Comparison of ENCODE assay signal across 24 cellular contexts in genomic region chr19:49061445-49061844, GRCh38. TPM values are rescaled to one million over a fixed set of nuclear protein-coding genes. Genes with fewer than 3 reads are reported as not detected.
"Had no signal": no experiment of that assay in that cellular context is flagged by ENCODE, and none has a peak within 500 bp of the region (broad histone marks: within the 10 kb centered on the region; RNA-seq: fewer than 3 reads in every experiment).

No MANE protein-coding gene starts in this region.

- H3K36me3 Mint-ChIP-seq: activated naive CD4-positive, alpha-beta T cell treated with anti-CD3 and anti-CD28 coated beads, Interleukin-2, amount 50 U/mL, for 24 hours had no signal

- H3K4me3 Mint-ChIP-seq: activated naive CD4-positive, alpha-beta T cell treated with anti-CD3 and anti-CD28 coated beads, Interleukin-2, amount 50 U/mL, for 24 hours; activated T-cell treated with anti-CD3 and anti-CD28 coated beads, Interleukin-2, amount 50 U/mL, for 4 hours; T-cell had no signal

- H3K4me3 ChIP-seq: body of pancreas, right atrium auricular region, suprapubic skin had no signal

- FAIRE-seq: colon, endometrium had no signal

- H3K36me3 ChIP-seq: neutrophil, right atrium auricular region, suprapubic skin had no signal

- H3K27ac Mint-ChIP-seq: activated naive CD4-positive, alpha-beta T cell treated with anti-CD3 and anti-CD28 coated beads, Interleukin-2, amount 50 U/mL, for 24 hours; T-cell had no signal

- H3K27me3 ChIP-seq: right atrium auricular region had no signal

- DNase-seq: activated CD4-positive, alpha-beta T cell treated with anti-CD3 and anti-CD28 coated beads for 1 hour; activated CD4-positive, alpha-beta T cell treated with anti-CD3 and anti-CD28 coated beads, Interleukin-2, amount 50 U/mL, for 4 hours; activated effector memory CD4-positive, alpha-beta T cell treated with anti-CD3 and anti-CD28 coated beads, Interleukin-2, amount 50 U/mL, for 16 hours; activated T-cell treated with anti-CD3 and anti-CD28 coated beads, Interleukin-2, amount 50 U/mL, for 4 hours; amniotic stem cell; body of pancreas; caudate nucleus; islet precursor cell; naive B cell; stimulated activated CD4-positive, alpha-beta T cell treated with anti-CD3 and anti-CD28 coated beads, Interleukin-2, amount 100 ng/mL, for 48 hours; stimulated activated naive CD4-positive, alpha-beta T cell treated with Interleukin-2 at 50 U/mL for 16 hours; T-cell; T-helper 9 cell; trophoblast cell had no signal

- H3K27ac ChIP-seq: body of pancreas, neutrophil, right atrium auricular region, suprapubic skin had no signal

- ATAC-seq: activated T-cell treated with anti-CD3 and anti-CD28 coated beads, Interleukin-2, amount 50 U/mL, for 4 hours; body of pancreas; esophagus mucosa; left lobe of liver; T-cell had no signal

- H3K9me3 ChIP-seq: body of pancreas, neutrophil, right atrium auricular region, suprapubic skin had no signal

- H3K9me3 Mint-ChIP-seq: activated naive CD4-positive, alpha-beta T cell treated with anti-CD3 and anti-CD28 coated beads, Interleukin-2, amount 50 U/mL, for 24 hours; activated T-cell treated with anti-CD3 and anti-CD28 coated beads, Interleukin-2, amount 50 U/mL, for 4 hours; T-cell had no signal

RNA-seq across cellular contexts. Expression of gene NTF4, which starts 3.2 kb away (rescaled TPM):
- total RNA-seq: activated T-cell treated with anti-CD3 and anti-CD28 coated beads, Interleukin-2, amount 50 U/mL, for 4 hours; body of pancreas; left lobe of liver; lung microvascular endothelial cell; right atrium auricular region; skeletal muscle tissue; T-cell had no signal

RNA-seq across cellular contexts. Expression of gene CGB7, which starts 3.9 kb away (rescaled TPM):
- total RNA-seq: activated T-cell treated with anti-CD3 and anti-CD28 coated beads, Interleukin-2, amount 50 U/mL, for 4 hours; body of pancreas; left lobe of liver; lung microvascular endothelial cell; right atrium auricular region; T-cell had no signal

RNA-seq across cellular contexts. Expression of gene KCNA7, which starts 11.1 kb away (rescaled TPM):
- total RNA-seq: activated T-cell treated with anti-CD3 and anti-CD28 coated beads, Interleukin-2, amount 50 U/mL, for 4 hours; body of pancreas; esophagus mucosa; left lobe of liver; lung microvascular endothelial cell; suprapubic skin; T-cell had no signal

RNA-seq across cellular contexts. Expression of gene CGB8, which starts 12.5 kb away (rescaled TPM):
- total RNA-seq: activated T-cell treated with anti-CD3 and anti-CD28 coated beads, Interleukin-2, amount 50 U/mL, for 4 hours; body of pancreas; esophagus mucosa; left lobe of liver; lung microvascular endothelial cell; right atrium auricular region; skeletal muscle tissue; suprapubic skin; T-cell had no signal

RNA-seq across cellular contexts. Expression of gene CGB5, which starts 17.8 kb away (rescaled TPM):
- total RNA-seq: activated T-cell treated with anti-CD3 and anti-CD28 coated beads, Interleukin-2, amount 50 U/mL, for 4 hours; body of pancreas; esophagus mucosa; left lobe of liver; lung microvascular endothelial cell; right atrium auricular region; skeletal muscle tissue; T-cell had no signal
